9 cellular contexts compared by ENCODE assay signal in the genomic region with DNA sequence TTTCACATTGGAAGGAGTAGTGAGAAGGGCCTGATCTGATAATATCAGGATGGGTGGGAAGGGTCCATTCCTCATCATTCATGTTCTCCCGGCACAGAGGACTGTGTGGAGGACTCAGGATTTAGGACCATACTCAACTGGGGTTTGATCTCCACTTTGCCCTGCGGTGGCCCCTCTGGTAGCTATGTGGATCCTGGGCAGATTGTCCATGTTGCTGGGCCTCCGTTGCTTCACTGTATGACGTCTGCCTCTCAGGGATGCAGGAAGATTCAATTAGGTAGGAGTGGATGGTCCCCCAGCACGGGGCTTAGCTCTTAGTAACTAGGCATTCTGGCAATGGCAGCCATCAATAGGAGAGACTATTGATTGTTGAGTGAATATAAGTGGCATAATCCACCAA. TPM values are rescaled to one million over a fixed set of nuclear protein-coding genes. Genes with fewer than 3 reads are reported as not detected.
DNase-seq lines count a peak whose midpoint lies in the region; ATAC-seq and TF ChIP-seq lines count a peak whose summit lies in the region.
"Had no signal": no experiment of that assay in that cellular context is flagged by ENCODE, and none has a peak within 500 bp of the region (broad histone marks: within the 10 kb centered on the region; RNA-seq: fewer than 3 reads in every experiment).

No MANE protein-coding gene starts in this region.

- TF ChIP-seq POLR2A in gastroesophageal sphincter (IDR thresholded peaks at IDR 0.05) = no peak

- peaks cover 0 to 69% (median 5%) of the 10 kb centered on the region in 3 donors for H3K4me1 ChIP-seq in gastroesophageal sphincter

- H3K9ac ChIP-seq in SU-DHL-6 (ENCODE audit: low read length) = no peak overlapping the region

- H3K27me3 ChIP-seq in SU-DHL-6 (ENCODE audit: low read length) = no peaks in the 10 kb centered on the region
- H3K27me3 ChIP-seq in gastroesophageal sphincter = no peaks in the 10 kb centered on the region

- H3K9me3 ChIP-seq in SU-DHL-6 (ENCODE audit: insufficient read depth, low read length) (no peaks in the 10 kb centered on the region), gastroesophageal sphincter (no peaks in the 10 kb centered on the region)

- H3K9me2 ChIP-seq in SU-DHL-6 (replicated peaks; ENCODE audit: insufficient read depth, low read length) = no peaks in the 10 kb centered on the region

- WGBS in gastroesophageal sphincter (ENCODE audit: low coverage in 1 of 2), 2 donors = 69 to 80% methylated on average over 1 to 2 of the region's 5 CpGs

- peaks cover 9% of the 10 kb centered on the region; the same call in 1 of the 2 replicates for H3F3A ChIP-seq in SU-DHL-6 (ENCODE audit: insufficient read depth)

- ATAC-seq in gastroesophageal sphincter = no peak

- peak overlapping the region; percentile 70 for H3K4me2 ChIP-seq in SU-DHL-6 (ENCODE audit: low read depth, low read length, poor library complexity, severe bottlenecking)

- no peak overlapping the region for H3K4me3 ChIP-seq in SU-DHL-6 (ENCODE audit: insufficient read depth, low read length, poor library complexity, severe bottlenecking)
- H3K4me3 ChIP-seq in gastroesophageal sphincter = peak overlapping the region; percentile 70 to 90
- H3K4me3 ChIP-seq in skin epidermis = peak overlapping the region; percentile 72 to 97 (median 87)

- TF ChIP-seq EP300 in gastroesophageal sphincter (IDR thresholded peaks at IDR 0.05) = no peak

- peaks cover 3% of the 10 kb centered on the region; the same call in 1 of the 2 replicates for H4K20me1 ChIP-seq in SU-DHL-6 (ENCODE audit: low read depth, low read length)

- peaks cover 33% of the 10 kb centered on the region for H3K79me2 ChIP-seq in SU-DHL-6 (ENCODE audit: insufficient read depth, low read length)

- DNase-seq in DMS53 (lab: John Stamatoyannopoulos, UW) (peak; percentile 20), DMS53 treated with DMSO at 0.1 percent for 48 hours (lab: John Stamatoyannopoulos, UW; ENCODE audit: unreplicated experiment) (no peak), NCI-H1092 treated with DMSO at 0.1 percent for 48 hours (lab: John Stamatoyannopoulos, UW) (no peak), hepatic stellate cell (ENCODE audit: low spot score) (no peak), T1000 (lab: John Stamatoyannopoulos, UW) (no peak)

- H3K36me3 ChIP-seq in SU-DHL-6 (ENCODE audit: low read length) = no peaks in the 10 kb centered on the region; the same call in 1 of the 2 replicates
- H3K36me3 ChIP-seq in gastroesophageal sphincter = peaks cover 0 to 30% of the 10 kb centered on the region in 2 donors

- H3K27ac ChIP-seq in SU-DHL-6 (ENCODE audit: low read depth, low read length) = no peak overlapping the region
- H3K27ac ChIP-seq in gastroesophageal sphincter = peak overlapping the region; percentile 68 to 96 (median 87)
- peak overlapping the region in 19 of 21 experiments; percentile 92 to 100 (median 98) for H3K27ac ChIP-seq in skin epidermis
- H3K27ac ChIP-seq: 22Rv1 had no signal

- no peak for TF ChIP-seq CTCF in SU-DHL-6 (IDR thresholded peaks at IDR 0.05; ENCODE audit: insufficient read depth, low read length, poor library complexity, severe bottlenecking)
- TF ChIP-seq CTCF in gastroesophageal sphincter (IDR thresholded peaks at IDR 0.05) = no peak

- H2AFZ ChIP-seq in SU-DHL-6 (ENCODE audit: low read depth, low read length, severe bottlenecking) = no peak overlapping the region

RNA-seq across cellular contexts. Expression of a gene that starts 2.3 kb away (rescaled TPM):
- total RNA-seq in gastroesophageal sphincter = 100 to 1,000 TPM in 1 of 4 donors, 10 to 100 TPM in 3; 50.9 to 169 (median 63.5) TPM
